Comparison of ENCODE assay signal across 13 cellular contexts in genomic region chr3:184635126-184635525, GRCh38.
DNase-seq lines count a peak whose midpoint lies in the region; ATAC-seq and TF ChIP-seq lines count a peak whose summit lies in the region.
"Had no signal": no experiment of that assay in that cellular context is flagged by ENCODE, and none has a peak within 500 bp of the region (broad histone marks: within the 10 kb centered on the region; RNA-seq: fewer than 3 reads in every experiment).

No MANE protein-coding gene starts in this region.

- H3K4me1 ChIP-seq in cardiac muscle cell (ENCODE audit: low read depth): peaks cover 63% of the 10 kb centered on the region
- no peaks in the 10 kb centered on the region for H3K4me1 ChIP-seq in foreskin keratinocyte

- CTCF ChIA-PET in activated CD4-positive, alpha-beta T cell treated with anti-CD3 and anti-CD28 coated beads for 36 hours (lab: Charles Lee): interaction anchor here (1.2 kb wide), 1 partner anchor 74 kb away, joined by 12 read pairs; the partner anchor contains the start of gene EPHB3
- CTCF ChIA-PET in HEK293T (lab: Yijun Ruan, JAX): no interaction called here

- H3K27ac ChIP-seq in cardiac muscle cell: peak overlapping the region; percentile 94
- H3K27ac ChIP-seq in foreskin keratinocyte: no peak overlapping the region
- H3K27ac ChIP-seq: SJSA1 had no signal

- no peaks in the 10 kb centered on the region for H3K9me3 Mint-ChIP-seq in activated CD4-positive, alpha-beta T cell treated with anti-CD3 and anti-CD28 coated beads for 36 hours (ENCODE audit: low read depth)
- no peaks in the 10 kb centered on the region for H3K9me3 Mint-ChIP-seq in stimulated activated effector memory CD8-positive, alpha-beta T cell treated with anti-CD3 and anti-CD28 coated beads, Interleukin-12 subunit alpha, Interleukin-12 subunit beta, amount 100 ng/mL, for 72 hours
- no peaks in the 10 kb centered on the region for H3K9me3 Mint-ChIP-seq in natural killer cell
- H3K9me3 Mint-ChIP-seq: activated naive CD4-positive, alpha-beta T cell treated with anti-CD3 and anti-CD28 coated beads, Interleukin-2, amount 50 U/mL, for 24 hours had no signal

- peak overlapping the region; percentile 35 for H3K27ac Mint-ChIP-seq in activated CD4-positive, alpha-beta T cell treated with anti-CD3 and anti-CD28 coated beads for 36 hours
- H3K27ac Mint-ChIP-seq in stimulated activated effector memory CD8-positive, alpha-beta T cell treated with anti-CD3 and anti-CD28 coated beads, Interleukin-12 subunit alpha, Interleukin-12 subunit beta, amount 100 ng/mL, for 72 hours: peak overlapping the region; percentile 4
- H3K27ac Mint-ChIP-seq in natural killer cell: no peak overlapping the region

- no peak overlapping the region for H3K4me3 ChIP-seq in cardiac muscle cell
- H3K4me3 ChIP-seq: SJSA1 had no signal

- peaks cover 3% of the 10 kb centered on the region for H3K27me3 Mint-ChIP-seq in activated CD4-positive, alpha-beta T cell treated with anti-CD3 and anti-CD28 coated beads for 36 hours
- H3K27me3 Mint-ChIP-seq in natural killer cell (ENCODE audit: low read depth in 2 of 2): peaks cover 0 to 14% of the 10 kb centered on the region in 2 donors
- H3K27me3 Mint-ChIP-seq: activated naive CD4-positive, alpha-beta T cell treated with anti-CD3 and anti-CD28 coated beads, Interleukin-2, amount 50 U/mL, for 24 hours had no signal

- H3K27me3 ChIP-seq in cardiac muscle cell (no peaks in the 10 kb centered on the region), foreskin keratinocyte (peaks cover 12% of the 10 kb centered on the region)
- H3K27me3 ChIP-seq: SJSA1 had no signal

- no peak for TF ChIP-seq CTCF in cardiac muscle cell (IDR thresholded peaks at IDR 0.05; ENCODE audit: low read depth, low read length)
- TF ChIP-seq CTCF in natural killer cell (IDR thresholded peaks at IDR 0.05): no peak
- TF ChIP-seq CTCF in foreskin keratinocyte (conservative IDR thresholded peaks at IDR 0.05): no peak

- no peaks in the 10 kb centered on the region for H3K36me3 ChIP-seq in cardiac muscle cell
- H3K36me3 ChIP-seq: SJSA1 had no signal

- ATAC-seq in activated CD4-positive, alpha-beta T cell treated with anti-CD3 and anti-CD28 coated beads for 36 hours: no peak
- ATAC-seq in stimulated activated effector memory CD8-positive, alpha-beta T cell treated with anti-CD3 and anti-CD28 coated beads, Interleukin-12 subunit alpha, Interleukin-12 subunit beta, amount 100 ng/mL, for 72 hours: no peak
- no peak for ATAC-seq in natural killer cell
- ATAC-seq in foreskin keratinocyte: no peak

- POLR2A ChIA-PET in activated CD4-positive, alpha-beta T cell treated with anti-CD3 and anti-CD28 coated beads for 36 hours (lab: Charles Lee): no interaction called here
- POLR2A ChIA-PET in HEK293T (lab: Yijun Ruan, JAX): no interaction called here

- H3K9me3 ChIP-seq in cardiac muscle cell (ENCODE audit: low read depth): no peaks in the 10 kb centered on the region
- H3K9me3 ChIP-seq: SJSA1 had no signal

- H3K4me1 Mint-ChIP-seq in activated CD4-positive, alpha-beta T cell treated with anti-CD3 and anti-CD28 coated beads for 36 hours: peaks cover 4% of the 10 kb centered on the region
- peaks cover 7% of the 10 kb centered on the region for H3K4me1 Mint-ChIP-seq in stimulated activated effector memory CD8-positive, alpha-beta T cell treated with anti-CD3 and anti-CD28 coated beads, Interleukin-12 subunit alpha, Interleukin-12 subunit beta, amount 100 ng/mL, for 72 hours
- H3K4me1 Mint-ChIP-seq in natural killer cell: peaks cover 0 to 7% of the 10 kb centered on the region in 2 donors

- no peak for DNase-seq in activated CD4-positive, alpha-beta T cell treated with anti-CD3 and anti-CD28 coated beads for 36 hours
- DNase-seq in activated CD4-positive, alpha-beta T cell treated with anti-CD3 and anti-CD28 coated beads for 48 hours: no peak
- peak; percentile 79 for DNase-seq in NCI-H69 (lab: John Stamatoyannopoulos, UW)
- peak in 1 of 2 donors; percentile 70 for DNase-seq in cardiac muscle cell (ENCODE audit: low read depth in 1 of 2, low spot score in 1 of 2)
- DNase-seq in stimulated activated effector memory CD8-positive, alpha-beta T cell treated with anti-CD3 and anti-CD28 coated beads, Interleukin-12 subunit alpha, Interleukin-12 subunit beta, amount 100 ng/mL, for 72 hours (ENCODE audit: low spot score in 2 of 2): no peak
- no peak for DNase-seq in HEK293T (ENCODE audit: extremely low spot score)
- no peak for DNase-seq in natural killer cell
- DNase-seq in foreskin keratinocyte: no peak
- DNase-seq: activated CD4-positive, alpha-beta T cell treated with anti-CD3 and anti-CD28 coated beads for 1 hour; dermis blood vessel endothelial cell; NCI-H1930 had no signal

- no peak overlapping the region for H3K4me3 Mint-ChIP-seq in activated CD4-positive, alpha-beta T cell treated with anti-CD3 and anti-CD28 coated beads for 36 hours
- H3K4me3 Mint-ChIP-seq in stimulated activated effector memory CD8-positive, alpha-beta T cell treated with anti-CD3 and anti-CD28 coated beads, Interleukin-12 subunit alpha, Interleukin-12 subunit beta, amount 100 ng/mL, for 72 hours: no peak overlapping the region
- no peak overlapping the region for H3K4me3 Mint-ChIP-seq in natural killer cell

- intact Hi-C loops in activated CD4-positive, alpha-beta T cell treated with anti-CD3 and anti-CD28 coated beads for 36 hours (cut with DNase I, micrococcal nuclease): no loop called here
- intact Hi-C loops in natural killer cell (cut with micrococcal nuclease): no loop called here

- no peaks in the 10 kb centered on the region for H3K36me3 Mint-ChIP-seq in activated CD4-positive, alpha-beta T cell treated with anti-CD3 and anti-CD28 coated beads for 36 hours (ENCODE audit: low read depth)
- H3K36me3 Mint-ChIP-seq in stimulated activated effector memory CD8-positive, alpha-beta T cell treated with anti-CD3 and anti-CD28 coated beads, Interleukin-12 subunit alpha, Interleukin-12 subunit beta, amount 100 ng/mL, for 72 hours: no peaks in the 10 kb centered on the region
- H3K36me3 Mint-ChIP-seq in natural killer cell: no peaks in the 10 kb centered on the region
- H3K36me3 Mint-ChIP-seq: activated naive CD4-positive, alpha-beta T cell treated with anti-CD3 and anti-CD28 coated beads, Interleukin-2, amount 50 U/mL, for 24 hours had no signal

TF ChIP-seq in HEK293T, 16 proteins besides CTCF, POLR2A, EP300 and RAD21:
- TF ChIP-seq ELF4 (IDR thresholded peaks at IDR 0.05): no peak
- TF ChIP-seq NFRKB (IDR thresholded peaks at IDR 0.05): no peak
- TF ChIP-seq FOXM1 (IDR thresholded peaks at IDR 0.05; ENCODE audit: borderline replicate concordance): no peak
- no peak for TF ChIP-seq PKNOX1 (IDR thresholded peaks at IDR 0.05)
- no peak for TF ChIP-seq BHLHE40 (IDR thresholded peaks at IDR 0.05; ENCODE audit: borderline replicate concordance)
- TF ChIP-seq HDGF (IDR thresholded peaks at IDR 0.05; ENCODE audit: borderline replicate concordance): no peak
- TF ChIP-seq FOXK2 (IDR thresholded peaks at IDR 0.05): no peak
- no peak for TF ChIP-seq ZNF384 (IDR thresholded peaks at IDR 0.05)
- no peak for TF ChIP-seq SP1 (IDR thresholded peaks at IDR 0.05)
- no peak for TF ChIP-seq FOXA1 (IDR thresholded peaks at IDR 0.05)
- TF ChIP-seq L3MBTL2 (conservative IDR thresholded peaks at IDR 0.05): no peak
- TF ChIP-seq SUZ12 (IDR thresholded peaks at IDR 0.05): no peak
- no peak for TF ChIP-seq CTBP1 (IDR thresholded peaks at IDR 0.05; ENCODE audit: borderline replicate concordance)
- TF ChIP-seq TARDBP (IDR thresholded peaks at IDR 0.05): no peak
- TF ChIP-seq ARNT (IDR thresholded peaks at IDR 0.05): no peak
- TF ChIP-seq LEF1 (IDR thresholded peaks at IDR 0.05; ENCODE audit: borderline replicate concordance): no peak

Comparison
In these comparisons a context has a peak if more than half of its experiments do, and no peak if none do; other contexts are left out.
1. H3K27ac Mint-ChIP-seq: peak in activated CD4-positive, alpha-beta T cell treated with anti-CD3 and anti-CD28 coated beads for 36 hours (single experiment) and stimulated activated effector memory CD8-positive, alpha-beta T cell treated with anti-CD3 and anti-CD28 coated beads, Interleukin-12 subunit alpha, Interleukin-12 subunit beta, amount 100 ng/mL, for 72 hours (single experiment); none in natural killer cell (0 of 2).